16 cellular contexts compared by ENCODE assay signal in genomic region chr5:108278285-108279240, GRCh38.
A peak's percentile ranks its signal among the peaks of the same experiment; 100 is the strongest.
DNase-seq lines count a peak whose midpoint lies in the region; ATAC-seq and TF ChIP-seq lines count a peak whose summit lies in the region.
"Had no signal": no experiment of that assay in that cellular context is flagged by ENCODE, and none has a peak within 500 bp of the region (broad histone marks: within the 10 kb centered on the region; RNA-seq: fewer than 3 reads in every experiment).

No MANE protein-coding gene starts in this region.

- peaks cover 7% of the 10 kb centered on the region for H3K9me3 ChIP-seq in WERI-Rb-1 (ENCODE audit: severe bottlenecking)
- H3K9me3 ChIP-seq: psoas muscle had no signal

- no peaks in the 10 kb centered on the region for H3K27me3 ChIP-seq in WERI-Rb-1 (ENCODE audit: insufficient read depth, low read depth, severe bottlenecking)

- H3K4me3 ChIP-seq in WERI-Rb-1 (ENCODE audit: low read depth, low read length), result no peak overlapping the region
- H3K4me3 ChIP-seq: lung, psoas muscle had no signal

- TF ChIP-seq CTCF in 22Rv1 (IDR thresholded peaks at IDR 0.05) (peak; percentile 25; the same call in 1 of the 2 replicates), GM12873 (IDR thresholded peaks at IDR 0.05; ENCODE audit: insufficient read depth, low read depth, low read length, missing control alignments) (peak; percentile 22), WERI-Rb-1 (IDR thresholded peaks at IDR 0.05; ENCODE audit: low read depth, low read length) (peak; percentile 41)

- DNase-seq in WERI-Rb-1, result no peak
- peak; percentile 8 for DNase-seq in iPS-NIHi11 (ENCODE audit: low spot score)
- no peak for DNase-seq in stimulated activated CD4-positive, alpha-beta T cell treated with anti-CD3 and anti-CD28 coated beads, Interleukin-12 subunit alpha, Interleukin-12 subunit beta, amount 100 ng/mL, for 4 hours
- no peak for DNase-seq in HPDE6-E6E7 (ENCODE audit: extremely low spot score)
- no peak for DNase-seq in stimulated activated CD4-positive, alpha-beta T cell treated with anti-CD3 and anti-CD28 coated beads, Interleukin-2, amount 100 ng/mL, for 48 hours
- DNase-seq: activated CD4-positive, alpha-beta T cell treated with anti-CD3 and anti-CD28 coated beads for 1 hour; activated CD8-positive, alpha-beta memory T cell treated with anti-CD3 and anti-CD28 coated beads, Interleukin-2, amount 50 U/mL, for 48 hours; effector CD4-positive, alpha-beta T cell; naive thymus-derived CD4-positive, alpha-beta T cell; NCI-H187 treated with DMSO at 0.1 percent for 48 hours; NCI-H524; psoas muscle had no signal

- H3K36me3 ChIP-seq in WERI-Rb-1, result no peaks in the 10 kb centered on the region

- no peak overlapping the region for H3K27ac ChIP-seq in 22Rv1
- no peak overlapping the region for H3K27ac ChIP-seq in WERI-Rb-1
- H3K27ac ChIP-seq: psoas muscle had no signal

- no peak for ATAC-seq in GM21619 (IDR thresholded peaks at IDR 0.05; ENCODE audit: unreplicated experiment)
- ATAC-seq: naive thymus-derived CD4-positive, alpha-beta T cell had no signal
